Comparison of ENCODE assay signal across 12 cellular contexts in the genomic region with DNA sequence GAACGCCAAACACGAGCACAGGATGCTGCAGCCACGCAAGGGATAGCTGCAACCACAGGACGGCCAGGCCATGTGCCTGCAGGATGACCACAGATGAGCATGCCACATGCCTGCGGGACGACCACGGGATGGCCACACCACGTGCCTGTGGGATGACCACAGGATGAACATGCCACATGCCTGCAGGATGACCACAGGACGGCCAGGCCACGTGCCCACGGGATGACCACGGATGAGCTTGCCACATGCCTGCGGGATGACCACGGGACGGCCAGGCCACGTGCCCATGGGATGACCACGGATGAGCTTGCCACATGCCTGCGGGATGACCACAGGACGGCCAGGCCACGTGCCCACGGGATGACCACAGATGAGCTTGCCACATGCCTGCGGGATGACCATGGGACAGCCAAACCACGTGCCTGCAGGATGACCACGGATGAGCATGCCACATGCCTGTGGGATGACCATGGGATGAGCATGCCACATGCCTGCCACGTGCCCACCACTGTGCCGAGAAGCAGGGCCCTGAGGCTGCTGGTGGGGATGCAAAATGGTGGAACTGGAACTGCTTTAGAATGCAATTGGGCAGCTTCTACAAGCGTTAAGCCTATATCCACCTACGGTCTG.
"Had no signal": no experiment of that assay in that cellular context is flagged by ENCODE, and none has a peak within 500 bp of the region (broad histone marks: within the 10 kb centered on the region; RNA-seq: fewer than 3 reads in every experiment).

No MANE protein-coding gene starts in this region.

- H3K27me3 ChIP-seq: ascending aorta had no signal

- H3K4me3 ChIP-seq: ascending aorta had no signal

- FAIRE-seq: colon, frontal cortex, keratinocyte had no signal

- H3K9me3 ChIP-seq: ascending aorta had no signal

- H3K27ac ChIP-seq: ascending aorta had no signal

- DNase-seq: activated CD4-positive, alpha-beta T cell treated with anti-CD3 and anti-CD28 coated beads, Interleukin-2, amount 50 U/mL, for 4 hours; activated effector memory CD4-positive, alpha-beta T cell treated with Interleukin-2 at 50 U/mL for 16 hours; activated T-cell treated with anti-CD3 and anti-CD28 coated beads, Interleukin-2, amount 50 U/mL, for 1 hour; naive thymus-derived CD4-positive, alpha-beta T cell; nucleus accumbens; stimulated activated CD4-positive, alpha-beta T cell treated with anti-CD3 and anti-CD28 coated beads, Interleukin-4, amount 100 ng/mL, for 1 hour; stimulated activated CD8-positive, alpha-beta memory T cell treated with anti-CD3 and anti-CD28 coated beads, Interleukin-4, amount 100 ng/mL, for 48 hours had no signal

- ATAC-seq: activated CD4-positive, CD25-positive, alpha-beta regulatory T cell treated with anti-CD3 and anti-CD28 coated beads, Interleukin-2, amount 50 U/mL, for 24 hours; naive thymus-derived CD4-positive, alpha-beta T cell had no signal
